ENCODE assay signal across 8 cellular contexts in genomic region chr13:94660695-94661324, GRCh38. TPM values are rescaled to one million over a fixed set of nuclear protein-coding genes. Genes with fewer than 3 reads are reported as not detected.
DNase-seq lines count a peak whose midpoint lies in the region; ATAC-seq and TF ChIP-seq lines count a peak whose summit lies in the region.

No MANE protein-coding gene starts in this region.

- POLR2A ChIA-PET in A673 (lab: Charles Lee; ENCODE audit: low non-redundant PET), result no interaction called here

- no TSS peak for BruUV-seq in A673 (replicated peaks; lab: Mats Ljungman, UMichigan)

- TF ChIP-seq POLR2A in erythroblast (IDR thresholded peaks at IDR 0.05; ENCODE audit: low read length), result no peak

- intact Hi-C loops in A673 (cut with micrococcal nuclease; ENCODE audit: unreplicated experiment), result no loop called here

- no peak overlapping the region for H3K27ac ChIP-seq in A673 (ENCODE audit: low read depth, low read length, poor library complexity, severe bottlenecking)

- no peak overlapping the region for H3K4me3 ChIP-seq in A673 (ENCODE audit: low read depth, low read length, poor library complexity, severe bottlenecking)

- CTCF ChIA-PET in A673 (lab: Charles Lee), result interaction anchor here (0.6 to 0.7 kb wide), 2 partner anchors 14 to 77 kb away, joined by 3 to 5 read pairs; no protein-coding TSS in a partner anchor

- H3K27me3 ChIP-seq in A673 (replicated peaks; ENCODE audit: insufficient read depth, low read depth, low read length, poor library complexity), result no peaks in the 10 kb centered on the region

- peak; percentile 36 for ATAC-seq in GM18867 (IDR thresholded peaks at IDR 0.05; ENCODE audit: unreplicated experiment)
- ATAC-seq in GM18907 (IDR thresholded peaks at IDR 0.05; ENCODE audit: unreplicated experiment), result no peak

- DNase-seq in A673 (ENCODE audit: low spot score) (peak; percentile 51), NCI-H774 (lab: John Stamatoyannopoulos, UW) (peak; percentile 47), erythroblast (lab: John Stamatoyannopoulos, UW) (peak; percentile 76 to 77), HPDE6-E6E7 (ENCODE audit: extremely low spot score) (no peak), GOT3 (lab: John Stamatoyannopoulos, UW) (no peak), MV-4-11 (lab: John Stamatoyannopoulos, UW) (no peak)

- H3K9me3 ChIP-seq in A673 (ENCODE audit: low read depth, low read length, poor library complexity, severe bottlenecking), result no peaks in the 10 kb centered on the region

- peak; percentile 54 for TF ChIP-seq CTCF in A673 (conservative IDR thresholded peaks at IDR 0.05; ENCODE audit: low read depth, low read length)

- H3K4me1 ChIP-seq in A673 (ENCODE audit: insufficient read depth, low read length, poor library complexity, severe bottlenecking), result no peaks in the 10 kb centered on the region

- no peaks in the 10 kb centered on the region for H3K36me3 ChIP-seq in A673 (ENCODE audit: insufficient read depth, low read length, poor library complexity, severe bottlenecking)

RNA-seq across cellular contexts. Expression of gene SOX21, which starts 51.5 kb away (rescaled TPM):
- total RNA-seq in A673 (2021), result not detected in 2 replicates

RNA-seq across cellular contexts. Expression of gene GPR180, which starts 59.2 kb away (rescaled TPM):
- 7.2 and 8.3 TPM in 2 replicates for total RNA-seq in A673 (2021)

Comparison
In these comparisons a context has a peak if more than half of its experiments do, and no peak if none do; other contexts are left out.
1. DNase-seq: peak in A673 (single experiment), NCI-H774 (single experiment) and erythroblast (2 of 2); none in HPDE6-E6E7 (single experiment), GOT3 (single experiment) and MV-4-11 (single experiment).